Comparison of ENCODE assay signal across 12 cellular contexts in genomic region chr6:92779758-92780157, GRCh38.
DNase-seq lines count a peak whose midpoint lies in the region; ATAC-seq lines count a peak whose summit lies in the region.
"Had no signal": no experiment of that assay in that cellular context is flagged by ENCODE, and none has a peak within 500 bp of the region (broad histone marks: within the 10 kb centered on the region; RNA-seq: fewer than 3 reads in every experiment).

No MANE protein-coding gene starts in this region.

- peak; percentile 16 for DNase-seq in D341Med (ENCODE audit: low spot score)
- peak in 2 of 3 experiments; percentile 57 to 90 for DNase-seq in NCI-H1417 (lab: John Stamatoyannopoulos, UW)
- DNase-seq in amniotic epithelial cell (ENCODE audit: low read depth): peak; percentile 85
- peak; percentile 41 for DNase-seq in kidney glomerular epithelial cell (lab: John Stamatoyannopoulos, UW)
- no peak for DNase-seq in activated CD4-positive, CD25-positive, alpha-beta regulatory T cell treated with anti-CD3 and anti-CD28 coated beads, Interleukin-2, amount 50 U/mL, for 72 hours
- no peak for DNase-seq in stimulated activated CD4-positive, alpha-beta T cell treated with anti-CD3 and anti-CD28 coated beads, Interleukin-1b, Interleukin-23, amount 100 ng/mL, for 48 hours
- DNase-seq: effector memory CD8-positive, alpha-beta T cell; stimulated activated CD4-positive, alpha-beta T cell treated with anti-CD3 and anti-CD28 coated beads, Interleukin-4, amount 100 ng/mL, for 1 hour; T-cell had no signal

- ATAC-seq in HG02588 (IDR thresholded peaks at IDR 0.05; ENCODE audit: unreplicated experiment) (no peak), GM21526 (IDR thresholded peaks at IDR 0.05; ENCODE audit: low FRiP score, unreplicated experiment) (no peak)
- ATAC-seq: effector memory CD8-positive, alpha-beta T cell; mucosa of descending colon; T-cell had no signal

Comparison
In these comparisons a context has a peak if more than half of its experiments do, and no peak if none do; other contexts are left out.
1. DNase-seq: peak in D341Med (single experiment), NCI-H1417 (2 of 3), amniotic epithelial cell (single experiment) and kidney glomerular epithelial cell (single experiment); none in activated CD4-positive, CD25-positive, alpha-beta regulatory T cell treated with anti-CD3 and anti-CD28 coated beads, Interleukin-2, amount 50 U/mL, for 72 hours (single experiment) and stimulated activated CD4-positive, alpha-beta T cell treated with anti-CD3 and anti-CD28 coated beads, Interleukin-1b, Interleukin-23, amount 100 ng/mL, for 48 hours (single experiment).